8 cellular contexts compared by ENCODE assay signal in the genomic region with DNA sequence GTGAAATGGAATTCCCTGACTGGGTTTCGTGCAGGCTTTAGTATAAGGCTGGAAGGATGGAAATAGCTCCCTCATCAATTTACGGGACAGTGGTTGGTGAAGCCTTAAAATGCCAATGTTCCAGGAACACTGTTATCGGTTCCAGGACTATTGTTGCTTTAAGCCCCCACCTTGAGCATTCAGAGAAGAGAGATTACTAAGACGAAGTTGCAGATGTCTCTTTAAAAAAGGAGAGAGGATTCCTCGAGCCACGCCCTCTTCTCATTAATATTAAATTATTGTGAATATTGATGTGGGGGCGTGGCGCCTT. TPM values are rescaled to one million over a fixed set of nuclear protein-coding genes. Genes with fewer than 3 reads are reported as not detected.
A peak's percentile ranks its signal among the peaks of the same experiment; 100 is the strongest.
DNase-seq lines count a peak whose midpoint lies in the region; ATAC-seq and TF ChIP-seq lines count a peak whose summit lies in the region.

No MANE protein-coding gene starts in this region.

- no peaks in the 10 kb centered on the region for H3K36me3 ChIP-seq in sigmoid colon

- intact Hi-C loops in sigmoid colon (cut with DNase I) = no loop called here

- TF ChIP-seq POLR2A in sigmoid colon (IDR thresholded peaks at IDR 0.05) = no peak

- H3K4me1 ChIP-seq in sigmoid colon = peaks cover 0 to 77% (median 65%) of the 10 kb centered on the region in 4 donors

- peak overlapping the region; percentile 72 to 79 (median 76) for H3K27ac ChIP-seq in sigmoid colon

- no peak for TF ChIP-seq EP300 in sigmoid colon (IDR thresholded peaks at IDR 0.05)

- TF ChIP-seq CTCF in GM12864 (IDR thresholded peaks at IDR 0.05; ENCODE audit: low read depth, low read length, missing control alignments) (no peak), fibroblast of mammary gland (conservative IDR thresholded peaks at IDR 0.05; ENCODE audit: control insufficient read depth, insufficient read depth, low read depth, low read length) (no peak), sigmoid colon (IDR thresholded peaks at IDR 0.05) (no peak)

- WGBS in sigmoid colon, 2 donors = 11 to 15% methylated on average over 8 of the region's 8 CpGs

- DNase-seq in GM12864 (ENCODE audit: low read depth) (no peak), OCI-M1 (lab: John Stamatoyannopoulos, UW) (peak; percentile 66), fibroblast of mammary gland (ENCODE audit: low read depth) (peak; percentile 64), sigmoid colon (peak; percentile 81)
- DNase-seq in activated naive CD4-positive, alpha-beta T cell treated with anti-CD3 and anti-CD28 coated beads, Interleukin-2, amount 50 U/mL, for 72 hours (ENCODE audit: low spot score in 2 of 2) = no peak
- no peak for DNase-seq in central memory CD4-positive, alpha-beta T cell

- H3K4me3 ChIP-seq in GM12864 (ENCODE audit: low read depth, low read length) (peak overlapping the region; percentile 54; the same call in 1 of the 2 replicates), fibroblast of mammary gland (ENCODE audit: control insufficient read depth, low read depth, low read length) (peak overlapping the region; percentile 97), sigmoid colon (peak overlapping the region; percentile 40 to 67 (median 60))

- no peak for ATAC-seq in activated naive CD4-positive, alpha-beta T cell treated with anti-CD3 and anti-CD28 coated beads, Interleukin-2, amount 50 U/mL, for 72 hours
- ATAC-seq in GM21825 (IDR thresholded peaks at IDR 0.05; ENCODE audit: unreplicated experiment) = no peak
- no peak for ATAC-seq in activated CD4-positive, CD25-positive, alpha-beta regulatory T cell treated with anti-CD3 and anti-CD28 coated beads, Interleukin-2, amount 50 U/mL, for 24 hours

- peaks cover 0 to 27% (median 3%) of the 10 kb centered on the region in 3 donors for H3K27me3 ChIP-seq in sigmoid colon

- H3K9me3 Mint-ChIP-seq in activated naive CD4-positive, alpha-beta T cell treated with anti-CD3 and anti-CD28 coated beads, Interleukin-2, amount 50 U/mL, for 72 hours = no peaks in the 10 kb centered on the region

- H3K27ac Mint-ChIP-seq in activated naive CD4-positive, alpha-beta T cell treated with anti-CD3 and anti-CD28 coated beads, Interleukin-2, amount 50 U/mL, for 72 hours = no peak overlapping the region

- peaks cover 0 to 11% of the 10 kb centered on the region in 2 donors for H3K36me3 Mint-ChIP-seq in activated naive CD4-positive, alpha-beta T cell treated with anti-CD3 and anti-CD28 coated beads, Interleukin-2, amount 50 U/mL, for 72 hours

- no peaks in the 10 kb centered on the region for H3K9me3 ChIP-seq in sigmoid colon

RNA-seq across cellular contexts. Expression of a gene that starts 0.2 kb away (rescaled TPM):
- 1 to 10 TPM in 3 of 4 donors, under 1 TPM in 1; 0.66 to 7.2 (median 2.6) TPM for total RNA-seq in sigmoid colon
- 10 to 100 TPM; 43.2 to 63.1 (median 44.7) TPM for polyA plus RNA-seq in sigmoid colon
- total RNA-seq in activated naive CD4-positive, alpha-beta T cell treated with anti-CD3 and anti-CD28 coated beads, Interleukin-2, amount 50 U/mL, for 72 hours = under 1 TPM; 0.14 to 0.61 TPM

Comparison
In these comparisons a context has a peak if more than half of its experiments do, and no peak if none do; other contexts are left out.
1. DNase-seq: peak in OCI-M1 (single experiment), fibroblast of mammary gland (single experiment) and sigmoid colon (single experiment); none in GM12864 (single experiment), activated naive CD4-positive, alpha-beta T cell treated with anti-CD3 and anti-CD28 coated beads, Interleukin-2, amount 50 U/mL, for 72 hours (0 of 2) and central memory CD4-positive, alpha-beta T cell (single experiment).
2. Peak in every context shown above with its lines, with median percentiles within 50 percentile points of each other: H3K4me3 ChIP-seq.